33 cellular contexts compared by ENCODE assay signal in the genomic region with DNA sequence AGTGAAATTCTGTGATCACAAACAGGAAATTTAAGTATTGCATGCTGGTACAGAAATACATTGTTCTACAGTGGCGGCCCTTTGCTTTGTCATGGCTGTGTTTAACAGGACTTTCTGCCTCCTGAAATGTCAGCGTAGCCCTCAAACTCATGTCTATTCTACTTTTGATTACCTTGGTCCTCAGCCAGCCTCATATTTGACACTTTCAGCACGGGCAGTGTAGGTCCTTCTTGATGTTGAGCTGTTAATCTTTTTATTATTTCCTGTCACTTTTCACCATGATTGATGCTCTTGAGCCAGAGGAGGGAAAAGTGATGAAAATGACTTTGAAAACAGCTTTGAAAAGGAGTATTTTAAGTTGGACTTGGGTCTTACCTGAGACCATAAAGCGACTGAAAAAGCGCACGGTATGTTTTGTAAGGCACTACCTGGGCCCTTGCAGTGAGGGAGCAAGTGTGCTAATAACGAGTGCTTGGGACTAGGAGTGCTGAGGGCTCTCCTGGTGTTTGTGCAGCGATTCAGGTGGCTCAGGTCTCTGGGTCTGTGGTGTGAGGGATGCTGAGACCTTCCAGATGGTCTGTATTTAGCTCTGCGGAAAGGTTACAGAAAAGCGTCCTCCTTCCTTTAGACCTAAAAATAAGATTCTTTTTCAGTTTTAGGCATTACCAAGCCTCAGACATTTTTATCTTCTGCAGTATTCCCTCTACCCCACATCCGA. TPM values are rescaled to one million over a fixed set of nuclear protein-coding genes. Genes with fewer than 3 reads are reported as not detected.
DNase-seq lines count a peak whose midpoint lies in the region; ATAC-seq and TF ChIP-seq lines count a peak whose summit lies in the region.
"Had no signal": no experiment of that assay in that cellular context is flagged by ENCODE, and none has a peak within 500 bp of the region (broad histone marks: within the 10 kb centered on the region; RNA-seq: fewer than 3 reads in every experiment).

No MANE protein-coding gene starts in this region.

- H3K4me3 ChIP-seq in esophagus (ENCODE audit: low read depth in 1 of 2, low read length in 2 of 2) = no peak overlapping the region
- H3K4me3 ChIP-seq in prostate gland = no peak overlapping the region
- H3K4me3 ChIP-seq: ascending aorta, BLaER1, GM12878, uterus had no signal

- intact Hi-C loops in prostate gland (cut with DNase I) = no loop called here

- H3K27me3 ChIP-seq in esophagus (ENCODE audit: control insufficient read depth in 1 of 2, insufficient read depth in 2 of 2, low read length in 2 of 2) (no peaks in the 10 kb centered on the region), prostate gland (replicated peaks; ENCODE audit: insufficient read depth) (no peaks in the 10 kb centered on the region)
- H3K27me3 ChIP-seq: ascending aorta, BLaER1, uterus had no signal

- CTCF ChIA-PET in HEK293T (lab: Yijun Ruan, JAX) = no interaction called here

- H3K9me3 ChIP-seq in esophagus (ENCODE audit: control insufficient read depth in 2 of 2, insufficient read depth in 1 of 2, low read depth in 1 of 2, low read length in 1 of 2) (no peaks in the 10 kb centered on the region), prostate gland (no peaks in the 10 kb centered on the region)
- H3K9me3 ChIP-seq: ascending aorta, BLaER1, uterus had no signal

- WGBS in esophagus, 2 donors = 64 to 77% methylated on average over 11 of the region's 11 CpGs
- WGBS in prostate gland = 60% methylated on average over 11 of the region's 11 CpGs

- H3K36me3 ChIP-seq in esophagus (ENCODE audit: control insufficient read depth in 2 of 2, insufficient read depth in 2 of 2, low read length in 1 of 2) (no peaks in the 10 kb centered on the region), prostate gland (no peaks in the 10 kb centered on the region)
- H3K36me3 ChIP-seq: ascending aorta, BLaER1, uterus, WERI-Rb-1 had no signal

- H3K27ac ChIP-seq in esophagus (ENCODE audit: low read depth in 2 of 2, low read length in 1 of 2) (peak overlapping the region; percentile 33 to 42), prostate gland (peak overlapping the region; percentile 30 to 75)
- H3K27ac ChIP-seq: ascending aorta, BLaER1, uterus, WERI-Rb-1 had no signal

- ATAC-seq in GM21423 (IDR thresholded peaks at IDR 0.05; ENCODE audit: unreplicated experiment) = no peak
- ATAC-seq: GM12878; PC-3; sciatic nerve; stimulated activated effector memory CD8-positive, alpha-beta T cell treated with anti-CD3 and anti-CD28 coated beads, Interleukin-12 subunit alpha, Interleukin-12 subunit beta, amount 100 ng/mL, for 72 hours had no signal

- TF ChIP-seq POLR2A in prostate gland (IDR thresholded peaks at IDR 0.05) = no peak

- H3K4me1 ChIP-seq in esophagus (ENCODE audit: control insufficient read depth in 2 of 2, insufficient read depth in 2 of 2, low read length in 1 of 2) (peaks cover 0 to 2% of the 10 kb centered on the region in 2 donors), prostate gland (replicated peaks) (peaks cover 3% of the 10 kb centered on the region)
- H3K4me1 ChIP-seq: ascending aorta, uterus had no signal

- POLR2A ChIA-PET in HEK293T (lab: Yijun Ruan, JAX) = no interaction called here

- DNase-seq in HEK293T (ENCODE audit: extremely low spot score) (no peak), NCI-H69 (lab: John Stamatoyannopoulos, UW) (peak; percentile 36), prostate gland (ENCODE audit: low spot score) (peak; percentile 42), cortex of kidney (lab: John Stamatoyannopoulos, UW) (no peak), GM03348 (ENCODE audit: low spot score) (no peak)
- DNase-seq in effector CD8-positive, alpha-beta T cell (lab: John Stamatoyannopoulos, UW) = no peak
- DNase-seq: activated CD4-positive, alpha-beta T cell treated with anti-CD3 and anti-CD28 coated beads for 48 hours; activated effector memory CD4-positive, alpha-beta T cell treated with anti-CD3 and anti-CD28 coated beads, Interleukin-2, amount 50 U/mL, for 16 hours; activated naive CD8-positive, alpha-beta T cell treated with anti-CD3 and anti-CD28 coated beads, Interleukin-2, amount 10 ng/mL, durations not matched to agents 7 days and 5 days; activated T-cell treated with anti-CD3 and anti-CD28 coated beads, Interleukin-2, amount 50 U/mL, for 1 hour; central memory CD4-positive, alpha-beta T cell; glutamatergic neuron; islet precursor cell; mammary epithelial cell; NCI-H1092 treated with DMSO at 0.1 percent for 48 hours; NCI-H1930; NCI-H226; NK-92 treated with Interleukin-12 subunit alpha and Interleukin-12 subunit beta, amount 100 ng/mL, for 24 hours; PC-3; posterior cingulate gyrus; Right ventricle myocardium superior; stimulated activated CD4-positive, alpha-beta T cell treated with anti-CD3 and anti-CD28 coated beads, Interleukin-4, amount 100 ng/mL, for 24 hours; T1000; uterus; WERI-Rb-1 had no signal

- TF ChIP-seq CTCF in prostate gland (IDR thresholded peaks at IDR 0.05) = no peak

TF ChIP-seq in HEK293T, 16 proteins besides CTCF, POLR2A, EP300 and RAD21:
- no peak for TF ChIP-seq LEF1 (IDR thresholded peaks at IDR 0.05; ENCODE audit: borderline replicate concordance)
- TF ChIP-seq, protein P1, sequence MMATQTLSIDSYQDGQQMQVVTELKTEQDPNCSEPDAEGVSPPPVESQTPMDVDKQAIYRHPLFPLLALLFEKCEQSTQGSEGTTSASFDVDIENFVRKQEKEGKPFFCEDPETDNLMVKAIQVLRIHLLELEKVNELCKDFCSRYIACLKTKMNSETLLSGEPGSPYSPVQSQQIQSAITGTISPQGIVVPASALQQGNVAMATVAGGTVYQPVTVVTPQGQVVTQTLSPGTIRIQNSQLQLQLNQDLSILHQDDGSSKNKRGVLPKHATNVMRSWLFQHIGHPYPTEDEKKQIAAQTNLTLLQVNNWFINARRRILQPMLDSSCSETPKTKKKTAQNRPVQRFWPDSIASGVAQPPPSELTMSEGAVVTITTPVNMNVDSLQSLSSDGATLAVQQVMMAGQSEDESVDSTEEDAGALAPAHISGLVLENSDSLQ (IDR thresholded peaks at IDR 0.05) = peak; percentile 72

RNA-seq across cellular contexts. Expression of gene RREB1, which starts 45.2 kb away (rescaled TPM):
- polyA plus RNA-seq in esophagus = 10 to 100 TPM; 13.0 to 19.7 TPM
- total RNA-seq in prostate gland = 10 to 100 TPM; 58.4 to 71.0 TPM
- polyA plus RNA-seq: neural cell had no signal

Comparison
In these comparisons a context has a peak if more than half of its experiments do, and no peak if none do; other contexts are left out.
1. DNase-seq: peak in NCI-H69 (single experiment) and prostate gland (single experiment); none in HEK293T (single experiment), cortex of kidney (single experiment), effector CD8-positive, alpha-beta T cell (single experiment) and GM03348 (single experiment).